ENCODE assay signal across 3 cellular contexts in genomic region chr1:58587667-58588066, GRCh38.
A peak's percentile ranks its signal among the peaks of the same experiment; 100 is the strongest.
TF ChIP-seq lines count a peak whose summit lies in the region.

No MANE protein-coding gene starts in this region.

TF ChIP-seq in HepG2, 621 proteins besides CTCF, POLR2A, EP300 and RAD21:
- TF ChIP-seq IKZF4 (CRISPR knock-in tag; IDR thresholded peaks at IDR 0.05; ENCODE audit: borderline replicate concordance, low read depth, not compliant biosample characterization) (no peak), ZNF629 (CRISPR knock-in tag; conservative IDR thresholded peaks at IDR 0.05) (peak; percentile 21; the same call in 1 of the 2 replicates), CBX1 (IDR thresholded peaks at IDR 0.05; ENCODE audit: low read depth) (no peak)

TF ChIP-seq in IMR-90, 13 proteins besides CTCF, POLR2A, EP300 and RAD21:
- TF ChIP-seq CHD1 (IDR thresholded peaks at IDR 0.05; ENCODE audit: low read depth, low read length) (no peak), MAFK (IDR thresholded peaks at IDR 0.05; ENCODE audit: low read depth, low read length) (no peak), SMC3 (IDR thresholded peaks at IDR 0.05; ENCODE audit: low read depth, low read length) (no peak), RCOR1 (IDR thresholded peaks at IDR 0.05; ENCODE audit: insufficient replicate concordance, low read length) (no peak), ELK1 (IDR thresholded peaks at IDR 0.05; ENCODE audit: borderline replicate concordance, low read depth, low read length) (no peak), MAZ (IDR thresholded peaks at IDR 0.05; ENCODE audit: borderline replicate concordance, low read depth, low read length) (no peak), NFE2L2 (IDR thresholded peaks at IDR 0.05; ENCODE audit: low read depth, low read length) (no peak), CEBPB (IDR thresholded peaks at IDR 0.05; ENCODE audit: low read depth, low read length) (no peak), RFX5 (IDR thresholded peaks at IDR 0.05; ENCODE audit: low read depth, low read length) (no peak), MXI1 (IDR thresholded peaks at IDR 0.05; ENCODE audit: borderline replicate concordance, low read depth, low read length) (no peak), FOS (IDR thresholded peaks at IDR 0.05; ENCODE audit: low read depth, low read length) (no peak), USF2 (IDR thresholded peaks at IDR 0.05; ENCODE audit: low read depth, low read length) (no peak), BHLHE40 (IDR thresholded peaks at IDR 0.05; ENCODE audit: low read depth, low read length) (no peak)

TF ChIP-seq in K562, 482 proteins besides CTCF, POLR2A, EP300 and RAD21:
- TF ChIP-seq SAFB2 (IDR thresholded peaks at IDR 0.05; ENCODE audit: borderline replicate concordance, low read depth, low read length, severe bottlenecking) (no peak), NFIC (IDR thresholded peaks at IDR 0.05) (no peak), RBM25 (IDR thresholded peaks at IDR 0.05; ENCODE audit: low read depth, low read length, severe bottlenecking) (peak; percentile 54), BCOR (IDR thresholded peaks at IDR 0.05) (peak; percentile 60), KDM1A (IDR thresholded peaks at IDR 0.05) (peak in 1 of 2 experiments; percentile 41; a peak in 1 of 4 replicates)
